In genomic region chr1:36922593-36923251, GRCh38 we compare ENCODE assay signal across 22 cellular contexts.
DNase-seq lines count a peak whose midpoint lies in the region; ATAC-seq and TF ChIP-seq lines count a peak whose summit lies in the region.
"Had no signal": no experiment of that assay in that cellular context is flagged by ENCODE, and none has a peak within 500 bp of the region (broad histone marks: within the 10 kb centered on the region; RNA-seq: fewer than 3 reads in every experiment).

No MANE protein-coding gene starts in this region.

- WGBS in endodermal cell (ENCODE audit: insufficient coverage in 1 of 2, insufficient read length in 1 of 2), 2 experiments: 63 to 73% methylated on average over 7 to 10 of the region's 10 CpGs

- H3K27ac Mint-ChIP-seq in endodermal cell: no peak overlapping the region
- H3K27ac Mint-ChIP-seq in type B pancreatic cell: no peak overlapping the region
- H3K27ac Mint-ChIP-seq: CD4-positive, CD25-positive, alpha-beta regulatory T cell; CD8-positive, alpha-beta memory T cell had no signal

- H3K4me1 ChIP-seq in endodermal cell (ENCODE audit: control insufficient read depth, insufficient read depth, low read length): no peaks in the 10 kb centered on the region
- H3K4me1 ChIP-seq: BE2C had no signal

- H3K27me3 Mint-ChIP-seq in endodermal cell (ENCODE audit: insufficient read depth) (peaks cover 2% of the 10 kb centered on the region), type B pancreatic cell (peaks cover 20% of the 10 kb centered on the region)

- no peaks in the 10 kb centered on the region for H3K9me3 ChIP-seq in endodermal cell (ENCODE audit: control insufficient read depth, low read length)
- H3K9me3 ChIP-seq: BE2C had no signal

- H3K9ac ChIP-seq in endodermal cell (ENCODE audit: extremely low read depth, low read length, poor library complexity, severe bottlenecking): no peak overlapping the region
- H3K9ac ChIP-seq: GM23248 had no signal

- H3K9me3 Mint-ChIP-seq in endodermal cell (no peaks in the 10 kb centered on the region), type B pancreatic cell (no peaks in the 10 kb centered on the region)
- H3K9me3 Mint-ChIP-seq: CD4-positive, CD25-positive, alpha-beta regulatory T cell; CD8-positive, alpha-beta memory T cell had no signal

- DNase-seq in H7 (peak; percentile 57), endodermal cell (peak; percentile 66), mesenteric fat pad (ENCODE audit: low spot score) (peak; percentile 60), type B pancreatic cell (ENCODE audit: extremely low spot score, unreplicated experiment) (peak; percentile 37), caudate nucleus (lab: John Stamatoyannopoulos, UW) (no peak), Ammon's horn (ENCODE audit: low spot score) (no peak)
- DNase-seq: 8988T; BE2C; C1 segment of cervical spinal cord; CD4-positive, CD25-positive, alpha-beta regulatory T cell; CD8-positive, alpha-beta memory T cell; COR-L47; DMS 273 treated with DMSO at 0.1 percent for 48 hours; DMS53; DND-41; EL; GM23248; IMR-90 had no signal

- no peak overlapping the region for H3K4me3 Mint-ChIP-seq in endodermal cell
- no peak overlapping the region for H3K4me3 Mint-ChIP-seq in type B pancreatic cell
- H3K4me3 Mint-ChIP-seq: CD4-positive, CD25-positive, alpha-beta regulatory T cell; CD8-positive, alpha-beta memory T cell had no signal

- H3K4me3 ChIP-seq in H7 (ENCODE audit: insufficient read depth, low read depth, low read length) (no peak overlapping the region), endodermal cell (ENCODE audit: low read length) (no peak overlapping the region)
- H3K4me3 ChIP-seq: GM12878, GM23248, K562 had no signal

- ATAC-seq in HG03354 (IDR thresholded peaks at IDR 0.05; ENCODE audit: poor library complexity, severe bottlenecking, unreplicated experiment): no peak
- ATAC-seq: GM12878, HCT116, K562 had no signal

- H3K36me3 Mint-ChIP-seq in endodermal cell (ENCODE audit: low read depth) (no peaks in the 10 kb centered on the region), type B pancreatic cell (no peaks in the 10 kb centered on the region)
- H3K36me3 Mint-ChIP-seq: CD4-positive, CD25-positive, alpha-beta regulatory T cell; CD8-positive, alpha-beta memory T cell had no signal

- H3K36me3 ChIP-seq in H7 (replicated peaks; ENCODE audit: control insufficient read depth, insufficient read depth, low read length) (no peaks in the 10 kb centered on the region), endodermal cell (ENCODE audit: control insufficient read depth, insufficient read depth, low read length) (no peaks in the 10 kb centered on the region)
- H3K36me3 ChIP-seq: BE2C had no signal

- H3K4me1 Mint-ChIP-seq in endodermal cell: peaks cover 11% of the 10 kb centered on the region
- H3K4me1 Mint-ChIP-seq in type B pancreatic cell (ENCODE audit: unreplicated experiment): no peaks in the 10 kb centered on the region
- H3K4me1 Mint-ChIP-seq: CD4-positive, CD25-positive, alpha-beta regulatory T cell; CD8-positive, alpha-beta memory T cell had no signal

- H3K27ac ChIP-seq in endodermal cell (ENCODE audit: low read depth, low read length) (no peak overlapping the region), caudate nucleus (ENCODE audit: low read depth, low read length) (no peak overlapping the region)
- H3K27ac ChIP-seq: GM23248 had no signal

- H3K27me3 ChIP-seq in H7 (ENCODE audit: control insufficient read depth, insufficient read depth, low read length): no peaks in the 10 kb centered on the region
- H3K27me3 ChIP-seq in endodermal cell (ENCODE audit: control insufficient read depth, insufficient read depth, low read length, poor library complexity, severe bottlenecking): no peaks in the 10 kb centered on the region
- H3K27me3 ChIP-seq: BE2C had no signal

- TF ChIP-seq CTCF in endodermal cell (conservative IDR thresholded peaks at IDR 0.05) (no peak), type B pancreatic cell (conservative IDR thresholded peaks at IDR 0.05) (no peak)

Comparison
In these comparisons a context has a peak if more than half of its experiments do, and no peak if none do; other contexts are left out.
1. DNase-seq: peak in H7 (single experiment), endodermal cell (single experiment), mesenteric fat pad (single experiment) and type B pancreatic cell (single experiment); none in caudate nucleus (0 of 61) and Ammon's horn (single experiment).